8 cellular contexts compared by ENCODE assay signal in genomic region chr3:120350431-120350941, GRCh38. TPM values are rescaled to one million over a fixed set of nuclear protein-coding genes. Genes with fewer than 3 reads are reported as not detected.
DNase-seq lines count a peak whose midpoint lies in the region; ATAC-seq and TF ChIP-seq lines count a peak whose summit lies in the region.

No MANE protein-coding gene starts in this region.

- 61 to 75% (median 66%) methylated on average over 7 of the region's 7 CpGs for WGBS in spleen, 5 donors
- WGBS in prostate gland = 68% methylated on average over 7 of the region's 7 CpGs

- TF ChIP-seq CTCF in WI38 (IDR thresholded peaks at IDR 0.05; ENCODE audit: low read depth, low read length) (no peak), left ventricle myocardium inferior (IDR thresholded peaks at IDR 0.05; ENCODE audit: borderline replicate concordance) (no peak), spleen (IDR thresholded peaks at IDR 0.05 in 8 of 11, conservative IDR thresholded peaks at IDR 0.05 in 3 of 11) (no peak), prostate gland (IDR thresholded peaks at IDR 0.05) (no peak)

- H3K36me3 ChIP-seq in left ventricle myocardium inferior (no peaks in the 10 kb centered on the region), spleen (peaks cover 0 to 7% (median 0%) of the 10 kb centered on the region in 6 donors), prostate gland (no peaks in the 10 kb centered on the region)

- H3K4me3 ChIP-seq in WI38 (ENCODE audit: low read depth, low read length) (peak overlapping the region; percentile 78), left ventricle myocardium inferior (peak overlapping the region; percentile 94), spleen (peak overlapping the region in 4 of 8 donors; percentile 80 to 97 (median 90)), prostate gland (no peak overlapping the region)

- DNase-seq in AG08395 (ENCODE audit: low spot score) = peak; percentile 24
- peak; percentile 12 for DNase-seq in HEK293T (ENCODE audit: extremely low spot score)
- no peak for DNase-seq in left ventricle myocardium inferior
- DNase-seq in spleen = peak; percentile 72
- DNase-seq in prostate gland (ENCODE audit: low spot score) = no peak
- no peak for DNase-seq in stimulated activated CD8-positive, alpha-beta memory T cell treated with anti-CD3 and anti-CD28 coated beads, Interleukin-4, amount 100 ng/mL, for 48 hours

- CTCF ChIA-PET in HEK293T (lab: Yijun Ruan, JAX) = interaction anchor here (0.9 kb wide), 1 partner anchor 9 kb away, joined by 3 read pairs; no protein-coding TSS in a partner anchor

- TF ChIP-seq POLR2A in spleen (IDR thresholded peaks at IDR 0.05) (no peak), GM18505 (IDR thresholded peaks at IDR 0.05; ENCODE audit: borderline replicate concordance, extremely low read depth, insufficient read depth, insufficient read length) (no peak), prostate gland (IDR thresholded peaks at IDR 0.05) (no peak)

- H3K27ac ChIP-seq in left ventricle myocardium inferior (replicated peaks) (peak overlapping the region; percentile 94), spleen (peak overlapping the region in 5 of 8 donors; percentile 91 to 95 (median 93)), prostate gland (no peak overlapping the region)

- POLR2A ChIA-PET in HEK293T (lab: Yijun Ruan, JAX) = interaction anchor here (1.0 to 3.2 kb wide), 6 partner anchors 13 to 256 kb away, joined by 3 to 23 read pairs (median 4); partner anchors contain the start of genes FSTL1 and GSK3B

- no peak for ATAC-seq in GM18505 (IDR thresholded peaks at IDR 0.05; ENCODE audit: unreplicated experiment)

- H3K9me3 ChIP-seq in left ventricle myocardium inferior (replicated peaks) (no peaks in the 10 kb centered on the region), spleen (no peaks in the 10 kb centered on the region), prostate gland (no peaks in the 10 kb centered on the region)

- H3K4me1 ChIP-seq in left ventricle myocardium inferior = peaks cover 51% of the 10 kb centered on the region
- peaks cover 9 to 48% (median 38%) of the 10 kb centered on the region in 6 donors for H3K4me1 ChIP-seq in spleen
- H3K4me1 ChIP-seq in prostate gland (replicated peaks) = no peaks in the 10 kb centered on the region

- H3K27me3 ChIP-seq in left ventricle myocardium inferior (ENCODE audit: low read depth) (no peaks in the 10 kb centered on the region), spleen (replicated peaks in 1 of 7) (no peaks in the 10 kb centered on the region), prostate gland (replicated peaks; ENCODE audit: insufficient read depth) (no peaks in the 10 kb centered on the region)

- intact Hi-C loops in left ventricle myocardium inferior (cut with micrococcal nuclease) (no loop called here), spleen (cut with DNase I; ENCODE audit: low total_unique reads) (no loop called here), prostate gland (cut with DNase I) (no loop called here)

TF ChIP-seq in HEK293T, 16 proteins besides CTCF, POLR2A, EP300 and RAD21:
- TF ChIP-seq FOXK2 (IDR thresholded peaks at IDR 0.05) = no peak
- TF ChIP-seq TARDBP (IDR thresholded peaks at IDR 0.05) = no peak
- TF ChIP-seq ELF4 (IDR thresholded peaks at IDR 0.05) = no peak
- TF ChIP-seq ZNF384 (IDR thresholded peaks at IDR 0.05) = no peak
- TF ChIP-seq LEF1 (IDR thresholded peaks at IDR 0.05; ENCODE audit: borderline replicate concordance) = no peak
- TF ChIP-seq ARNT (IDR thresholded peaks at IDR 0.05) = no peak
- TF ChIP-seq CTBP1 (IDR thresholded peaks at IDR 0.05; ENCODE audit: borderline replicate concordance) = no peak
- no peak for TF ChIP-seq SUZ12 (IDR thresholded peaks at IDR 0.05)
- no peak for TF ChIP-seq FOXA1 (IDR thresholded peaks at IDR 0.05)
- TF ChIP-seq, protein P1, sequence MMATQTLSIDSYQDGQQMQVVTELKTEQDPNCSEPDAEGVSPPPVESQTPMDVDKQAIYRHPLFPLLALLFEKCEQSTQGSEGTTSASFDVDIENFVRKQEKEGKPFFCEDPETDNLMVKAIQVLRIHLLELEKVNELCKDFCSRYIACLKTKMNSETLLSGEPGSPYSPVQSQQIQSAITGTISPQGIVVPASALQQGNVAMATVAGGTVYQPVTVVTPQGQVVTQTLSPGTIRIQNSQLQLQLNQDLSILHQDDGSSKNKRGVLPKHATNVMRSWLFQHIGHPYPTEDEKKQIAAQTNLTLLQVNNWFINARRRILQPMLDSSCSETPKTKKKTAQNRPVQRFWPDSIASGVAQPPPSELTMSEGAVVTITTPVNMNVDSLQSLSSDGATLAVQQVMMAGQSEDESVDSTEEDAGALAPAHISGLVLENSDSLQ (IDR thresholded peaks at IDR 0.05) = no peak
- no peak for TF ChIP-seq BHLHE40 (IDR thresholded peaks at IDR 0.05; ENCODE audit: borderline replicate concordance)
- no peak for TF ChIP-seq FOXM1 (IDR thresholded peaks at IDR 0.05; ENCODE audit: borderline replicate concordance)
- no peak for TF ChIP-seq NFRKB (IDR thresholded peaks at IDR 0.05)
- TF ChIP-seq HDGF (IDR thresholded peaks at IDR 0.05; ENCODE audit: borderline replicate concordance) = no peak
- no peak for TF ChIP-seq SP1 (IDR thresholded peaks at IDR 0.05)
- no peak for TF ChIP-seq L3MBTL2 (conservative IDR thresholded peaks at IDR 0.05)
TF ChIP-seq in HEK293T: peak in this region for 0.

RNA-seq across cellular contexts. Expression of gene LRRC58, which starts 1.3 kb away (rescaled TPM):
- 8.2 TPM for total RNA-seq in left ventricle myocardium inferior
- 10 to 100 TPM; 18.9 to 38.7 (median 23.0) TPM for total RNA-seq in spleen
- 1 to 10 TPM; 4.2 to 6.1 (median 5.4) TPM for polyA plus RNA-seq in spleen
- total RNA-seq in prostate gland = 10 to 100 TPM; 26.0 to 34.9 TPM

Comparison
In these comparisons a context has a peak if more than half of its experiments do, and no peak if none do; other contexts are left out.
1. DNase-seq: peak in AG08395 (single experiment), HEK293T (single experiment) and spleen (single experiment); none in left ventricle myocardium inferior (single experiment), prostate gland (single experiment) and stimulated activated CD8-positive, alpha-beta memory T cell treated with anti-CD3 and anti-CD28 coated beads, Interleukin-4, amount 100 ng/mL, for 48 hours (single experiment).
2. H3K4me3 ChIP-seq: peak in WI38 (single experiment) and left ventricle myocardium inferior (single experiment); none in prostate gland (0 of 2).
3. H3K27ac ChIP-seq: peak in left ventricle myocardium inferior (single experiment) and spleen (5 of 8); none in prostate gland (0 of 2).